12 cellular contexts compared by ENCODE assay signal in genomic region chr2:205197468-205198129, GRCh38.
DNase-seq lines count a peak whose midpoint lies in the region; ATAC-seq and TF ChIP-seq lines count a peak whose summit lies in the region.
"Had no signal": no experiment of that assay in that cellular context is flagged by ENCODE, and none has a peak within 500 bp of the region (broad histone marks: within the 10 kb centered on the region; RNA-seq: fewer than 3 reads in every experiment).

No MANE protein-coding gene starts in this region.

- peak; percentile 4 for DNase-seq in stimulated activated CD4-positive, alpha-beta T cell treated with anti-CD3 and anti-CD28 coated beads, Interleukin-1b, Interleukin-23, amount 100 ng/mL, for 48 hours
- DNase-seq in stimulated activated CD4-positive, alpha-beta T cell treated with anti-CD3 and anti-CD28 coated beads, Interleukin-4, amount 100 ng/mL, for 1 hour: no peak
- peak; percentile 36 to 87 for DNase-seq in NCI-H446 (lab: John Stamatoyannopoulos, UW)
- peak; percentile 34 for DNase-seq in fibroblast of mammary gland (ENCODE audit: low read depth)
- peak; percentile 24 for DNase-seq in stimulated activated naive CD8-positive, alpha-beta T cell treated with anti-CD3 and anti-CD28 coated beads, Interleukin-15, Interleukin-2, amounts not matched to agents 100 U/mL and 50 U/mL, for 24 hours
- no peak for DNase-seq in HK-2 (ENCODE audit: unreplicated experiment)
- no peak for DNase-seq in NCI-H524 (lab: John Stamatoyannopoulos, UW)
- no peak for DNase-seq in HuH-7.5 (ENCODE audit: low spot score)
- DNase-seq: hypothalamus, NCI-H2029, tibial artery had no signal

- ATAC-seq in stimulated activated naive CD8-positive, alpha-beta T cell treated with anti-CD3 and anti-CD28 coated beads, Interleukin-15, Interleukin-2, amounts not matched to agents 100 U/mL and 50 U/mL, for 24 hours: peak; percentile 49
- ATAC-seq: T-helper 17 cell had no signal

- H3K4me3 ChIP-seq in fibroblast of mammary gland (ENCODE audit: control insufficient read depth, low read depth, low read length): no peak overlapping the region
- H3K4me3 ChIP-seq: tibial artery had no signal

- TF ChIP-seq CTCF in fibroblast of mammary gland (conservative IDR thresholded peaks at IDR 0.05; ENCODE audit: control insufficient read depth, insufficient read depth, low read depth, low read length): no peak

Comparison
In these comparisons a context has a peak if more than half of its experiments do, and no peak if none do; other contexts are left out.
1. DNase-seq: peak in stimulated activated CD4-positive, alpha-beta T cell treated with anti-CD3 and anti-CD28 coated beads, Interleukin-1b, Interleukin-23, amount 100 ng/mL, for 48 hours (single experiment), NCI-H446 (2 of 2), fibroblast of mammary gland (single experiment) and stimulated activated naive CD8-positive, alpha-beta T cell treated with anti-CD3 and anti-CD28 coated beads, Interleukin-15, Interleukin-2, amounts not matched to agents 100 U/mL and 50 U/mL, for 24 hours (single experiment); none in stimulated activated CD4-positive, alpha-beta T cell treated with anti-CD3 and anti-CD28 coated beads, Interleukin-4, amount 100 ng/mL, for 1 hour (single experiment), HK-2 (single experiment), NCI-H524 (0 of 2) and HuH-7.5 (single experiment).